Comparison of ENCODE assay signal across 8 cellular contexts in the genomic region with DNA sequence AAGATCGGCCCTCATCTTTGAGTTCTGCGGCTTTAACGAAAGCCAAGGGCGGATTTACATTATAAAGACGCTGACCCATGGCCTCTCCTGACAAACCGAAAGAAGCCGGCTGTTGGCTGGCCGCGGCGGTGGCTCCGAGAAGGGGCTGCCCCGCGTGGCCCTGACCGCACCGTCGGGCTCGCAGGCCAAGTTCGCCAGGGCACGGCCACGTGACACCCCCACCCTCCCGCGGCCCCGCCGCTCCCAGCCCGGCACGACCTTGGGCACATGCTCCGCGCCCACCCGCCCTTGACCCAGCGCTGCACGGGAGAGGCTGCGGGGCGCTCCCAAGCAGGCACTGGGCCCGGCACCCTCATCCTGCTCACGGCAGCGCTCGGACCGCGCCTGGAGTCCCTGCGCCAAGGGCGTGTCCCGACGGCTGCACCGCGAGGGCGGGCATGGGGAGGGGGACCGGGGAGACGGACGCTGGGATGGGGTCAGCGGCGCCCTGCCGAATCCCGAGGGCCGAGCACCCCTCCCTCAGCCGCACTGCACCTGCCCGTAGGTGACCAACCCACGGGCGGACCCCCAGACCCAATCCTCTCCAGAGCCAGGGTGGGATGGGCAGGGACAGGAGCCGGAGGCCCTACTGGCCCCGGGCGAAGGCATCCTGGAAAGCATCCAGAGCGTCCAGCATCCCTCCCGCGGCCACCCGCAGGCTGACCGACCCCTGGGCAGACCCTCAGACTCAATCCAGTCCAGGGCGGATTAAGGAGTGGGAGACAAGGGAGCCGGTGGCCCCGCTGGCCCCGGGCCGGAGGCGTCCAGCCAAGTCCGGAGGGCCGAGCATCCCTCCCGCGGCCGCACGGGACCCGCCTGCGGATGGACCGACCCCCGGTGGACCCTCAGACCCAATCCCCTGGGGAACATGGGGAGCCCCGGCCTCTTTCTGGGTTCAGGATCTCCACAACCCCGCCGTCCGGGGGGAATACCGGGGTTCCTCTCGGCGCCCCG. TPM values are rescaled to one million over a fixed set of nuclear protein-coding genes. Genes with fewer than 3 reads are reported as not detected.
DNase-seq lines count a peak whose midpoint lies in the region; ATAC-seq, FAIRE-seq and TF ChIP-seq lines count a peak whose summit lies in the region.

No MANE protein-coding gene starts in this region.

- H3K27me3 Mint-ChIP-seq in CD14-positive monocyte (ENCODE audit: low read depth in 3 of 3) (peaks cover 4 to 9% (median 6%) of the 10 kb centered on the region in 3 donors), endothelial cell (ENCODE audit: unreplicated experiment) (peaks cover 14% of the 10 kb centered on the region)

- ATAC-seq in HG03196 (IDR thresholded peaks at IDR 0.05; ENCODE audit: unreplicated experiment) = peak; percentile 25
- ATAC-seq in mucosa of descending colon = peak; percentile 42

- H3K9me3 ChIP-seq in mucosa of descending colon = no peaks in the 10 kb centered on the region

- FAIRE-seq in D721Med (lab: Jason Lieb, UNC) = no peak

- peak overlapping the region; percentile 94 for H3K4me3 ChIP-seq in mucosa of descending colon
- peak overlapping the region; percentile 92 for H3K4me3 ChIP-seq in urinary bladder (ENCODE audit: low read depth, low read length)

- TF ChIP-seq CTCF in CD14-positive monocyte (IDR thresholded peaks at IDR 0.05) (no peak), VCaP (conservative IDR thresholded peaks at IDR 0.05) (no peak), endothelial cell (IDR thresholded peaks at IDR 0.05; ENCODE audit: unreplicated experiment) (no peak), mucosa of descending colon (IDR thresholded peaks at IDR 0.05) (no peak), D721Med (IDR thresholded peaks at IDR 0.05; ENCODE audit: insufficient read depth, missing control alignments) (no peak)

- H3K4me1 ChIP-seq in mucosa of descending colon (ENCODE audit: low read depth) (peaks cover 50% of the 10 kb centered on the region), urinary bladder (ENCODE audit: insufficient read depth) (peaks cover 5% of the 10 kb centered on the region)

- H3K36me3 Mint-ChIP-seq in CD14-positive monocyte (peaks cover 2 to 8% of the 10 kb centered on the region in 2 donors), endothelial cell (ENCODE audit: low read depth, unreplicated experiment) (peaks cover 3% of the 10 kb centered on the region)

- H3K4me3 Mint-ChIP-seq in CD14-positive monocyte = peak overlapping the region; percentile 81 to 89
- H3K4me3 Mint-ChIP-seq in endothelial cell (ENCODE audit: unreplicated experiment) = no peak overlapping the region

- H3K27ac ChIP-seq in VCaP (peak overlapping the region; percentile 95), urinary bladder (ENCODE audit: low read depth) (peak overlapping the region; percentile 87)

- H3K4me1 Mint-ChIP-seq in CD14-positive monocyte (peaks cover 59% of the 10 kb centered on the region), endothelial cell (ENCODE audit: unreplicated experiment) (peaks cover 10% of the 10 kb centered on the region)

- H3K27ac Mint-ChIP-seq in CD14-positive monocyte = peak overlapping the region; percentile 83 to 97 (median 93)
- H3K27ac Mint-ChIP-seq in endothelial cell (ENCODE audit: unreplicated experiment) = no peak overlapping the region

- under 1% methylated on average over 90 of the region's 90 CpGs for WGBS in urinary bladder

- DNase-seq in CD14-positive monocyte (ENCODE audit: low spot score) (no peak), endothelial cell (ENCODE audit: low spot score) (peak; percentile 18), mucosa of descending colon (peak; percentile 72 to 87 (median 86)), D721Med (ENCODE audit: insufficient read length, low spot score) (no peak), NCI-H128 (lab: John Stamatoyannopoulos, UW; ENCODE audit: unreplicated experiment) (no peak)

- intact Hi-C loops in CD14-positive monocyte (cut with micrococcal nuclease) = loop anchor here (5.0 kb wide), 1 partner anchor 61 kb away; a partner anchor contains a TSS
- intact Hi-C loops in mucosa of descending colon (cut with DNase I, micrococcal nuclease) = no loop called here

- no peaks in the 10 kb centered on the region for H3K9me3 Mint-ChIP-seq in CD14-positive monocyte
- H3K9me3 Mint-ChIP-seq in endothelial cell (ENCODE audit: unreplicated experiment) = no peaks in the 10 kb centered on the region

- H3K36me3 ChIP-seq in mucosa of descending colon (ENCODE audit: low read depth) (no peaks in the 10 kb centered on the region), urinary bladder (ENCODE audit: insufficient read depth) (no peaks in the 10 kb centered on the region)

RNA-seq across cellular contexts. Expression of a gene that starts 0.8 kb away (rescaled TPM):
- polyA plus RNA-seq in CD14-positive monocyte = 1 to 10 TPM; 5.6 to 7.0 TPM
- total RNA-seq in endothelial cell (ENCODE audit: unreplicated experiment) = 0.36 TPM
- 100 to 1,000 TPM; 130 to 191 (median 144) TPM for total RNA-seq in mucosa of descending colon
- total RNA-seq in urinary bladder = 20.4 TPM
- 24.5 TPM for polyA plus RNA-seq in urinary bladder

Comparison
In these comparisons a context has a peak if more than half of its experiments do, and no peak if none do; other contexts are left out.
1. DNase-seq: peak in endothelial cell (single experiment) and mucosa of descending colon (3 of 3); none in CD14-positive monocyte (single experiment), D721Med (single experiment) and NCI-H128 (single experiment).
2. RNA of a gene that starts 0.8 kb away (total RNA-seq): 130 to 191 TPM in mucosa of descending colon and 20.4 TPM in urinary bladder (single experiment); 0.36 TPM in endothelial cell (single experiment); every median in the first group is over 10 times any median in the second.
3. intact Hi-C loops: an anchor here in CD14-positive monocyte (5.0 kb wide); none called in mucosa of descending colon.